Comparison of ENCODE assay signal across 1 cellular context in the genomic region with DNA sequence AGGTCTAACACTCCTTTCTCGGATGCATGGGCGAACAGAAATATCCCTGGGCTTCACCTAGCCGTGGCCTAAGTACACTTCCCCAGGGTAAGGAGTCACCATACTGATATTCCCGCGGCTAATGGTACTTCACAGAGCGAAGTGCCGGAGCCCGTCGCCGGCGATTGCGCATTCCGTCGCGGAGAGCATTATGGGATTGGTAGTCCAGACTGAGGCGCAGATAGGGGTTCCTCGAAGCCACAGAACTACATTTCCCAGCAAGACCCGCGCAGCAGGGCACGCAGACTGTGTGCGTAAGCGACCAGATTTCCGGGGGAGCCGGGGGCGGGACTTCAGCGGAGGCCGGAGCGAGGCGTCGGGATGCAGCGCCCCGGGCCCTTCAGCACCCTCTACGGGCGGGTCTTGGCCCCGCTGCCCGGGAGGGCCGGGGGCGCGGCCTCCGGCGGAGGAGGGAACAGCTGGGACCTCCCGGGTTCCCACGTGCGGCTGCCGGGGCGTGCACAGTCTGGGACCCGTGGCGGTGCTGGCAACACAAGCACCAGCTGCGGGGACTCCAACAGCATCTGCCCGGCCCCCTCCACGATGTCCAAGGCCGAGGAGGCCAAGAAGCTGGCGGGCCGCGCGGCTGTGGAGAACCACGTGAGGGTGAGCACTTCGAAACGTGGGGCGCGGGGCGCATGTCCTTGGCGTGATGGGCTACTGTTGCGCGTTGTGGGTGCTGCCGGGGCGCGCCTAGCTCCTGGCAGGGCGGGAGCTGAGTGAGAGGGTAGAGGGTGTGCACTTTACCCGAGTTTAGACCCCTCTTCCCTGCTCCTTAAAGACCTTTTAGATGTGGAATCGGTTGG.
TF ChIP-seq lines count a peak whose summit lies in the region.

A gene (plus strand): TSS at position 335 of the 845 bp plus-strand sequence. CDS start 26 bp downstream, at position 361.

TF ChIP-seq in K562, 482 proteins besides CTCF, POLR2A, EP300 and RAD21 (continued from another document and continues in another):
- TF ChIP-seq, protein P1, sequence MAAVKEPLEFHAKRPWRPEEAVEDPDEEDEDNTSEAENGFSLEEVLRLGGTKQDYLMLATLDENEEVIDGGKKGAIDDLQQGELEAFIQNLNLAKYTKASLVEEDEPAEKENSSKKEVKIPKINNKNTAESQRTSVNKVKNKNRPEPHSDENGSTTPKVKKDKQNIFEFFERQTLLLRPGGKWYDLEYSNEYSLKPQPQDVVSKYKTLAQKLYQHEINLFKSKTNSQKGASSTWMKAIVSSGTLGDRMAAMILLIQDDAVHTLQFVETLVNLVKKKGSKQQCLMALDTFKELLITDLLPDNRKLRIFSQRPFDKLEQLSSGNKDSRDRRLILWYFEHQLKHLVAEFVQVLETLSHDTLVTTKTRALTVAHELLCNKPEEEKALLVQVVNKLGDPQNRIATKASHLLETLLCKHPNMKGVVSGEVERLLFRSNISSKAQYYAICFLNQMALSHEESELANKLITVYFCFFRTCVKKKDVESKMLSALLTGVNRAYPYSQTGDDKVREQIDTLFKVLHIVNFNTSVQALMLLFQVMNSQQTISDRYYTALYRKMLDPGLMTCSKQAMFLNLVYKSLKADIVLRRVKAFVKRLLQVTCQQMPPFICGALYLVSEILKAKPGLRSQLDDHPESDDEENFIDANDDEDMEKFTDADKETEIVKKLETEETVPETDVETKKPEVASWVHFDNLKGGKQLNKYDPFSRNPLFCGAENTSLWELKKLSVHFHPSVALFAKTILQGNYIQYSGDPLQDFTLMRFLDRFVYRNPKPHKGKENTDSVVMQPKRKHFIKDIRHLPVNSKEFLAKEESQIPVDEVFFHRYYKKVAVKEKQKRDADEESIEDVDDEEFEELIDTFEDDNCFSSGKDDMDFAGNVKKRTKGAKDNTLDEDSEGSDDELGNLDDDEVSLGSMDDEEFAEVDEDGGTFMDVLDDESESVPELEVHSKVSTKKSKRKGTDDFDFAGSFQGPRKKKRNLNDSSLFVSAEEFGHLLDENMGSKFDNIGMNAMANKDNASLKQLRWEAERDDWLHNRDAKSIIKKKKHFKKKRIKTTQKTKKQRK (IDR thresholded peaks at IDR 0.05; ENCODE audit: borderline replicate concordance, low read depth, low read length) = no peak
- TF ChIP-seq ZNF589 (CRISPR knock-in tag; IDR thresholded peaks at IDR 0.05; ENCODE audit: low read depth) (no peak), ARHGAP35 (IDR thresholded peaks at IDR 0.05; ENCODE audit: partially characterized antibody) (no peak), TEAD4 (IDR thresholded peaks at IDR 0.05; ENCODE audit: low read length) (0 out of 2 replicates have a peak, but pooled peaks have one; percentile 14), TEAD4 (CRISPR knock-in tag; IDR thresholded peaks at IDR 0.05; ENCODE audit: borderline replicate concordance) (peak; percentile 79; the same call in 1 of the 2 replicates), SP1 (CRISPR knock-in tag; IDR thresholded peaks at IDR 0.05) (peak; percentile 30; the same call in 1 of the 2 replicates), XRCC5 (IDR thresholded peaks at IDR 0.05; ENCODE audit: low read depth, low read length) (peak; percentile 50; the same call in 1 of the 2 replicates), MECOM (CRISPR knock-in tag; IDR thresholded peaks at IDR 0.05) (no peak), ZZZ3 (IDR thresholded peaks at IDR 0.05) (no peak), RBM17 (IDR thresholded peaks at IDR 0.05; ENCODE audit: borderline replicate concordance, low read depth, low read length) (no peak), BDP1 (IDR thresholded peaks at IDR 0.05; ENCODE audit: insufficient read depth, insufficient read length) (no peak), KDM5B (IDR thresholded peaks at IDR 0.05; ENCODE audit: insufficient replicate concordance, low read depth, low read length) (peak; percentile 45), TAL1 (IDR thresholded peaks at IDR 0.05) (no peak), SRF (CRISPR knock-in tag; IDR thresholded peaks at IDR 0.05) (no peak), ZNF316 (IDR thresholded peaks at IDR 0.05) (no peak), MCM7 (IDR thresholded peaks at IDR 0.05) (no peak), ELF1 (tag; IDR thresholded peaks at IDR 0.05) (peak; percentile 92), MAFK (IDR thresholded peaks at IDR 0.05; ENCODE audit: low read length) (peak; percentile 27; the same call in 1 of the 2 replicates), ZNF57 (CRISPR knock-in tag; IDR thresholded peaks at IDR 0.05) (no peak), YBX1 (IDR thresholded peaks at IDR 0.05) (no peak)
- TF ChIP-seq, protein P2, sequence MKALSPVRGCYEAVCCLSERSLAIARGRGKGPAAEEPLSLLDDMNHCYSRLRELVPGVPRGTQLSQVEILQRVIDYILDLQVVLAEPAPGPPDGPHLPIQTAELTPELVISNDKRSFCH (CRISPR knock-in tag; IDR thresholded peaks at IDR 0.05) = no peak
- TF ChIP-seq, protein P2 (tag; IDR thresholded peaks at IDR 0.05) = no peak
- TF ChIP-seq, protein P3, sequence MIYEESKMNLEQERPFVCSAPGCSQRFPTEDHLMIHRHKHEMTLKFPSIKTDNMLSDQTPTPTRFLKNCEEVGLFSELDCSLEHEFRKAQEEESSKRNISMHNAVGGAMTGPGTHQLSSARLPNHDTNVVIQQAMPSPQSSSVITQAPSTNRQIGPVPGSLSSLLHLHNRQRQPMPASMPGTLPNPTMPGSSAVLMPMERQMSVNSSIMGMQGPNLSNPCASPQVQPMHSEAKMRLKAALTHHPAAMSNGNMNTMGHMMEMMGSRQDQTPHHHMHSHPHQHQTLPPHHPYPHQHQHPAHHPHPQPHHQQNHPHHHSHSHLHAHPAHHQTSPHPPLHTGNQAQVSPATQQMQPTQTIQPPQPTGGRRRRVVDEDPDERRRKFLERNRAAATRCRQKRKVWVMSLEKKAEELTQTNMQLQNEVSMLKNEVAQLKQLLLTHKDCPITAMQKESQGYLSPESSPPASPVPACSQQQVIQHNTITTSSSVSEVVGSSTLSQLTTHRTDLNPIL (CRISPR knock-in tag; IDR thresholded peaks at IDR 0.05) = no peak
- TF ChIP-seq, protein P4, sequence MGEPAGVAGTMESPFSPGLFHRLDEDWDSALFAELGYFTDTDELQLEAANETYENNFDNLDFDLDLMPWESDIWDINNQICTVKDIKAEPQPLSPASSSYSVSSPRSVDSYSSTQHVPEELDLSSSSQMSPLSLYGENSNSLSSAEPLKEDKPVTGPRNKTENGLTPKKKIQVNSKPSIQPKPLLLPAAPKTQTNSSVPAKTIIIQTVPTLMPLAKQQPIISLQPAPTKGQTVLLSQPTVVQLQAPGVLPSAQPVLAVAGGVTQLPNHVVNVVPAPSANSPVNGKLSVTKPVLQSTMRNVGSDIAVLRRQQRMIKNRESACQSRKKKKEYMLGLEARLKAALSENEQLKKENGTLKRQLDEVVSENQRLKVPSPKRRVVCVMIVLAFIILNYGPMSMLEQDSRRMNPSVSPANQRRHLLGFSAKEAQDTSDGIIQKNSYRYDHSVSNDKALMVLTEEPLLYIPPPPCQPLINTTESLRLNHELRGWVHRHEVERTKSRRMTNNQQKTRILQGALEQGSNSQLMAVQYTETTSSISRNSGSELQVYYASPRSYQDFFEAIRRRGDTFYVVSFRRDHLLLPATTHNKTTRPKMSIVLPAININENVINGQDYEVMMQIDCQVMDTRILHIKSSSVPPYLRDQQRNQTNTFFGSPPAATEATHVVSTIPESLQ (CRISPR knock-in tag; IDR thresholded peaks at IDR 0.05) = no peak
- TF ChIP-seq, protein P5, sequence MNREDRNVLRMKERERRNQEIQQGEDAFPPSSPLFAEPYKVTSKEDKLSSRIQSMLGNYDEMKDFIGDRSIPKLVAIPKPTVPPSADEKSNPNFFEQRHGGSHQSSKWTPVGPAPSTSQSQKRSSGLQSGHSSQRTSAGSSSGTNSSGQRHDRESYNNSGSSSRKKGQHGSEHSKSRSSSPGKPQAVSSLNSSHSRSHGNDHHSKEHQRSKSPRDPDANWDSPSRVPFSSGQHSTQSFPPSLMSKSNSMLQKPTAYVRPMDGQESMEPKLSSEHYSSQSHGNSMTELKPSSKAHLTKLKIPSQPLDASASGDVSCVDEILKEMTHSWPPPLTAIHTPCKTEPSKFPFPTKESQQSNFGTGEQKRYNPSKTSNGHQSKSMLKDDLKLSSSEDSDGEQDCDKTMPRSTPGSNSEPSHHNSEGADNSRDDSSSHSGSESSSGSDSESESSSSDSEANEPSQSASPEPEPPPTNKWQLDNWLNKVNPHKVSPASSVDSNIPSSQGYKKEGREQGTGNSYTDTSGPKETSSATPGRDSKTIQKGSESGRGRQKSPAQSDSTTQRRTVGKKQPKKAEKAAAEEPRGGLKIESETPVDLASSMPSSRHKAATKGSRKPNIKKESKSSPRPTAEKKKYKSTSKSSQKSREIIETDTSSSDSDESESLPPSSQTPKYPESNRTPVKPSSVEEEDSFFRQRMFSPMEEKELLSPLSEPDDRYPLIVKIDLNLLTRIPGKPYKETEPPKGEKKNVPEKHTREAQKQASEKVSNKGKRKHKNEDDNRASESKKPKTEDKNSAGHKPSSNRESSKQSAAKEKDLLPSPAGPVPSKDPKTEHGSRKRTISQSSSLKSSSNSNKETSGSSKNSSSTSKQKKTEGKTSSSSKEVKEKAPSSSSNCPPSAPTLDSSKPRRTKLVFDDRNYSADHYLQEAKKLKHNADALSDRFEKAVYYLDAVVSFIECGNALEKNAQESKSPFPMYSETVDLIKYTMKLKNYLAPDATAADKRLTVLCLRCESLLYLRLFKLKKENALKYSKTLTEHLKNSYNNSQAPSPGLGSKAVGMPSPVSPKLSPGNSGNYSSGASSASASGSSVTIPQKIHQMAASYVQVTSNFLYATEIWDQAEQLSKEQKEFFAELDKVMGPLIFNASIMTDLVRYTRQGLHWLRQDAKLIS (CRISPR knock-in tag; IDR thresholded peaks at IDR 0.05) = 0 out of 2 replicates have a peak, but pooled peaks have one; percentile 14
- TF ChIP-seq, protein P6, sequence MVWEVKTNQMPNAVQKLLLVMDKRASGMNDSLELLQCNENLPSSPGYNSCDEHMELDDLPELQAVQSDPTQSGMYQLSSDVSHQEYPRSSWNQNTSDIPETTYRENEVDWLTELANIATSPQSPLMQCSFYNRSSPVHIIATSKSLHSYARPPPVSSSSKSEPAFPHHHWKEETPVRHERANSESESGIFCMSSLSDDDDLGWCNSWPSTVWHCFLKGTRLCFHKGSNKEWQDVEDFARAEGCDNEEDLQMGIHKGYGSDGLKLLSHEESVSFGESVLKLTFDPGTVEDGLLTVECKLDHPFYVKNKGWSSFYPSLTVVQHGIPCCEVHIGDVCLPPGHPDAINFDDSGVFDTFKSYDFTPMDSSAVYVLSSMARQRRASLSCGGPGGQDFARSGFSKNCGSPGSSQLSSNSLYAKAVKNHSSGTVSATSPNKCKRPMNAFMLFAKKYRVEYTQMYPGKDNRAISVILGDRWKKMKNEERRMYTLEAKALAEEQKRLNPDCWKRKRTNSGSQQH (CRISPR knock-in tag; IDR thresholded peaks at IDR 0.05) = 0 out of 2 replicates have a peak, but pooled peaks have one; percentile 20
- TF ChIP-seq, protein P7, sequence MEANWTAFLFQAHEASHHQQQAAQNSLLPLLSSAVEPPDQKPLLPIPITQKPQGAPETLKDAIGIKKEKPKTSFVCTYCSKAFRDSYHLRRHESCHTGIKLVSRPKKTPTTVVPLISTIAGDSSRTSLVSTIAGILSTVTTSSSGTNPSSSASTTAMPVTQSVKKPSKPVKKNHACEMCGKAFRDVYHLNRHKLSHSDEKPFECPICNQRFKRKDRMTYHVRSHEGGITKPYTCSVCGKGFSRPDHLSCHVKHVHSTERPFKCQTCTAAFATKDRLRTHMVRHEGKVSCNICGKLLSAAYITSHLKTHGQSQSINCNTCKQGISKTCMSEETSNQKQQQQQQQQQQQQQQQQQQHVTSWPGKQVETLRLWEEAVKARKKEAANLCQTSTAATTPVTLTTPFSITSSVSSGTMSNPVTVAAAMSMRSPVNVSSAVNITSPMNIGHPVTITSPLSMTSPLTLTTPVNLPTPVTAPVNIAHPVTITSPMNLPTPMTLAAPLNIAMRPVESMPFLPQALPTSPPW (CRISPR knock-in tag; IDR thresholded peaks at IDR 0.05) = peak; percentile 82
- TF ChIP-seq, protein P8, sequence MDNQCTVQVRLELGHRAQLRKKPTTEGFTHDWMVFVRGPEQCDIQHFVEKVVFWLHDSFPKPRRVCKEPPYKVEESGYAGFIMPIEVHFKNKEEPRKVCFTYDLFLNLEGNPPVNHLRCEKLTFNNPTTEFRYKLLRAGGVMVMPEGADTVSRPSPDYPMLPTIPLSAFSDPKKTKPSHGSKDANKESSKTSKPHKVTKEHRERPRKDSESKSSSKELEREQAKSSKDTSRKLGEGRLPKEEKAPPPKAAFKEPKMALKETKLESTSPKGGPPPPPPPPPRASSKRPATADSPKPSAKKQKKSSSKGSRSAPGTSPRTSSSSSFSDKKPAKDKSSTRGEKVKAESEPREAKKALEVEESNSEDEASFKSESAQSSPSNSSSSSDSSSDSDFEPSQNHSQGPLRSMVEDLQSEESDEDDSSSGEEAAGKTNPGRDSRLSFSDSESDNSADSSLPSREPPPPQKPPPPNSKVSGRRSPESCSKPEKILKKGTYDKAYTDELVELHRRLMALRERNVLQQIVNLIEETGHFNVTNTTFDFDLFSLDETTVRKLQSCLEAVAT (IDR thresholded peaks at IDR 0.05) = no peak
- TF ChIP-seq, protein P9, sequence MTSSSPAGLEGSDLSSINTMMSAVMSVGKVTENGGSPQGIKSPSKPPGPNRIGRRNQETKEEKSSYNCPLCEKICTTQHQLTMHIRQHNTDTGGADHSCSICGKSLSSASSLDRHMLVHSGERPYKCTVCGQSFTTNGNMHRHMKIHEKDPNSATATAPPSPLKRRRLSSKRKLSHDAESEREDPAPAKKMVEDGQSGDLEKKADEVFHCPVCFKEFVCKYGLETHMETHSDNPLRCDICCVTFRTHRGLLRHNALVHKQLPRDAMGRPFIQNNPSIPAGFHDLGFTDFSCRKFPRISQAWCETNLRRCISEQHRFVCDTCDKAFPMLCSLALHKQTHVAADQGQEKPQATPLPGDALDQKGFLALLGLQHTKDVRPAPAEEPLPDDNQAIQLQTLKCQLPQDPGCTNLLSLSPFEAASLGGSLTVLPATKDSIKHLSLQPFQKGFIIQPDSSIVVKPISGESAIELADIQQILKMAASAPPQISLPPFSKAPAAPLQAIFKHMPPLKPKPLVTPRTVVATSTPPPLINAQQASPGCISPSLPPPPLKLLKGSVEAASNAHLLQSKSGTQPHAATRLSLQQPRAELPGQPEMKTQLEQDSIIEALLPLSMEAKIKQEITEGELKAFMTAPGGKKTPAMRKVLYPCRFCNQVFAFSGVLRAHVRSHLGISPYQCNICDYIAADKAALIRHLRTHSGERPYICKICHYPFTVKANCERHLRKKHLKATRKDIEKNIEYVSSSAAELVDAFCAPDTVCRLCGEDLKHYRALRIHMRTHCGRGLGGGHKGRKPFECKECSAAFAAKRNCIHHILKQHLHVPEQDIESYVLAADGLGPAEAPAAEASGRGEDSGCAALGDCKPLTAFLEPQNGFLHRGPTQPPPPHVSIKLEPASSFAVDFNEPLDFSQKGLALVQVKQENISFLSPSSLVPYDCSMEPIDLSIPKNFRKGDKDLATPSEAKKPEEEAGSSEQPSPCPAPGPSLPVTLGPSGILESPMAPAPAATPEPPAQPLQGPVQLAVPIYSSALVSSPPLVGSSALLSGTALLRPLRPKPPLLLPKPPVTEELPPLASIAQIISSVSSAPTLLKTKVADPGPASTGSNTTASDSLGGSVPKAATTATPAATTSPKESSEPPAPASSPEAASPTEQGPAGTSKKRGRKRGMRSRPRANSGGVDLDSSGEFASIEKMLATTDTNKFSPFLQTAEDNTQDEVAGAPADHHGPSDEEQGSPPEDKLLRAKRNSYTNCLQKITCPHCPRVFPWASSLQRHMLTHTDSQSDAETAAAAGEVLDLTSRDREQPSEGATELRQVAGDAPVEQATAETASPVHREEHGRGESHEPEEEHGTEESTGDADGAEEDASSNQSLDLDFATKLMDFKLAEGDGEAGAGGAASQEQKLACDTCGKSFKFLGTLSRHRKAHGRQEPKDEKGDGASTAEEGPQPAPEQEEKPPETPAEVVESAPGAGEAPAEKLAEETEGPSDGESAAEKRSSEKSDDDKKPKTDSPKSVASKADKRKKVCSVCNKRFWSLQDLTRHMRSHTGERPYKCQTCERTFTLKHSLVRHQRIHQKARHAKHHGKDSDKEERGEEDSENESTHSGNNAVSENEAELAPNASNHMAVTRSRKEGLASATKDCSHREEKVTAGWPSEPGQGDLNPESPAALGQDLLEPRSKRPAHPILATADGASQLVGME (CRISPR knock-in tag; IDR thresholded peaks at IDR 0.05) = no peak
